Comparison of ENCODE assay signal across 21 cellular contexts in the genomic region with DNA sequence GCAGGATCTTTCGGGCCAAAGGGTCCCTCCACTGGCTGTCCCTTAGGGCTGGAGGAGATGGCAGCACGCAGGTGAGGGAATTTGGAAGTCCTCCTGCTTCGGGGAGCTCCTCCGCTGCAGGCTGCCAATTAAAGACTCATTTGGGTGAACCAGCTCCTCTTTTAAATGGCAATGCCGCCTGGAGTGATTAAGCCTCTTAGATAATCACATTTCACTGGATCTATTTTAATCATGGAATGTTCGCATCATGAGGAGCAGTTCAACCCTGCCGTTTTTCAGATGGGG.
DNase-seq lines count a peak whose midpoint lies in the region; ATAC-seq and TF ChIP-seq lines count a peak whose summit lies in the region.
"Had no signal": no experiment of that assay in that cellular context is flagged by ENCODE, and none has a peak within 500 bp of the region (broad histone marks: within the 10 kb centered on the region; RNA-seq: fewer than 3 reads in every experiment).

No MANE protein-coding gene starts in this region.

- peaks cover 0 to 45% (median 18%) of the 10 kb centered on the region in 12 donors for H3K4me1 ChIP-seq in heart left ventricle
- H3K4me1 ChIP-seq in trophoblast cell (ENCODE audit: control insufficient read depth in 1 of 2, insufficient read depth in 2 of 2, low read length in 2 of 2), result peaks cover 52 to 60% of the 10 kb centered on the region in 2 experiments
- H3K4me1 ChIP-seq in Caco-2, result peaks cover 23% of the 10 kb centered on the region

- peaks cover 14% of the 10 kb centered on the region for H3K79me2 ChIP-seq in trophoblast cell (ENCODE audit: control insufficient read depth, insufficient read depth, low read length, poor library complexity)

- peak overlapping the region; percentile 69 for H2BK120ac ChIP-seq in trophoblast cell (ENCODE audit: insufficient read depth, low read length, poor library complexity)

- no peaks in the 10 kb centered on the region for H3K27me3 Mint-ChIP-seq in Caco-2 (ENCODE audit: insufficient read depth, unreplicated experiment)

- H3K27ac ChIP-seq in heart left ventricle, result peak overlapping the region in 8 of 12 donors; percentile 1 to 92 (median 38)
- H3K27ac ChIP-seq in trophoblast cell (ENCODE audit: low read depth, low read length), result peak overlapping the region; percentile 91
- H3K27ac ChIP-seq: suprapubic skin had no signal

- H4K8ac ChIP-seq in trophoblast cell (ENCODE audit: low read depth, low read length), result peak overlapping the region; percentile 40

- H3K79me1 ChIP-seq in trophoblast cell (ENCODE audit: low read length), result peaks cover 64% of the 10 kb centered on the region

- peak overlapping the region; percentile 38 for H3K4ac ChIP-seq in trophoblast cell (ENCODE audit: low read depth, low read length)

- no peak for TF ChIP-seq CTCF in heart left ventricle (IDR thresholded peaks at IDR 0.05)
- TF ChIP-seq CTCF in Caco-2 (IDR thresholded peaks at IDR 0.05; ENCODE audit: insufficient read depth in 1 of 2, low read depth in 1 of 2, low read length in 1 of 2, severe bottlenecking in 1 of 2, unreplicated experiment in 1 of 2), result no peak

- no peaks in the 10 kb centered on the region for H3K9me3 ChIP-seq in heart left ventricle
- H3K9me3 ChIP-seq in trophoblast cell (ENCODE audit: insufficient read depth, low read depth, low read length), result no peaks in the 10 kb centered on the region
- H3K9me3 ChIP-seq in Caco-2, result no peaks in the 10 kb centered on the region
- H3K9me3 ChIP-seq: SK-N-SH, suprapubic skin had no signal

- H3K4me2 ChIP-seq in trophoblast cell (ENCODE audit: low read length), result no peak overlapping the region
- H3K4me2 ChIP-seq: SK-N-SH had no signal

- H3K4me1 Mint-ChIP-seq in Caco-2 (ENCODE audit: low read depth, unreplicated experiment), result peaks cover 37% of the 10 kb centered on the region

- H3K14ac ChIP-seq in trophoblast cell (ENCODE audit: low read length), result peak overlapping the region; percentile 54

- H3K36me3 ChIP-seq in heart left ventricle (no peaks in the 10 kb centered on the region), trophoblast cell (ENCODE audit: control insufficient read depth in 1 of 2, insufficient read depth in 2 of 2, low read length in 2 of 2) (no peaks in the 10 kb centered on the region), Caco-2 (ENCODE audit: control insufficient read depth, insufficient read depth, low read length) (no peaks in the 10 kb centered on the region; the same call in 1 of the 2 replicates)
- H3K36me3 ChIP-seq: suprapubic skin had no signal

- H4K91ac ChIP-seq in trophoblast cell (ENCODE audit: low read depth, low read length), result peak overlapping the region; percentile 89

- H3K9me3 Mint-ChIP-seq in Caco-2 (ENCODE audit: unreplicated experiment), result no peaks in the 10 kb centered on the region
- H3K9me3 Mint-ChIP-seq: activated T-cell treated with anti-CD3 and anti-CD28 coated beads, Interleukin-2, amount 50 U/mL, for 24 hours; CD8-positive, alpha-beta T cell had no signal

- H3K4me3 ChIP-seq in heart left ventricle (no peak overlapping the region), trophoblast cell (ENCODE audit: low read depth, low read length) (no peak overlapping the region), Caco-2 (ENCODE audit: low read depth, low read length) (no peak overlapping the region)
- H3K4me3 ChIP-seq: K562, suprapubic skin had no signal

- peak overlapping the region; percentile 83 for H2BK12ac ChIP-seq in trophoblast cell (ENCODE audit: low read length)

- no peak overlapping the region for H4K12ac ChIP-seq in trophoblast cell (ENCODE audit: low read depth, low read length)

- BruUV-seq in Caco-2 (replicated peaks; lab: Mats Ljungman, UMichigan), result no TSS peak

- POLR2A ChIA-PET in Caco-2 (lab: Charles Lee), result interaction anchor here (0.5 kb wide), 1 partner anchor 200 kb away, joined by 7 read pairs; no protein-coding TSS in a partner anchor

- H2AK5ac ChIP-seq in trophoblast cell (ENCODE audit: low read length), result peak overlapping the region; percentile 87

- CTCF ChIA-PET in Caco-2 (lab: Charles Lee), result interaction anchor here (1.2 kb wide), 1 partner anchor 221 kb away, joined by 3 read pairs; a partner anchor contains a TSS

- H3K4me3 Mint-ChIP-seq in Caco-2 (ENCODE audit: unreplicated experiment), result no peak overlapping the region
- H3K4me3 Mint-ChIP-seq: activated naive CD4-positive, alpha-beta T cell treated with anti-CD3 and anti-CD28 coated beads, Interleukin-2, amount 10 ng/mL, durations not matched to agents 7 days and 5 days; activated T-cell treated with anti-CD3 and anti-CD28 coated beads, Interleukin-2, amount 50 U/mL, for 24 hours; CD8-positive, alpha-beta T cell had no signal

- no peak overlapping the region for H3K23ac ChIP-seq in trophoblast cell (ENCODE audit: low read length)

- H3K18ac ChIP-seq in trophoblast cell (ENCODE audit: low read length), result peak overlapping the region; percentile 34

- no peaks in the 10 kb centered on the region for H3K36me3 Mint-ChIP-seq in Caco-2 (ENCODE audit: insufficient read depth, unreplicated experiment)
- H3K36me3 Mint-ChIP-seq: CD8-positive, alpha-beta T cell had no signal

- H2BK5ac ChIP-seq in trophoblast cell (ENCODE audit: low read depth, low read length, poor library complexity), result peak overlapping the region; percentile 19

- TF ChIP-seq POLR2A in heart left ventricle (IDR thresholded peaks at IDR 0.05), result peak in 1 of 2 donors; percentile 1

- H3K9ac ChIP-seq in trophoblast cell (ENCODE audit: low read length), result no peak overlapping the region
- H3K9ac ChIP-seq: SK-N-SH had no signal

- H2AFZ ChIP-seq in trophoblast cell (ENCODE audit: insufficient read depth, low read length, poor library complexity), result no peak overlapping the region

- intact Hi-C loops in heart left ventricle (cut with DNase I), result no loop called here
- intact Hi-C loops in Caco-2 (cut with micrococcal nuclease; ENCODE audit: unreplicated experiment), result no loop called here

- 51 to 70% (median 58%) methylated on average over 6 to 7 of the region's 7 CpGs for WGBS in heart left ventricle, 4 donors
- no CpG with 5 or more reads among the region's 7 CpGs for WGBS in trophoblast cell (ENCODE audit: extremely low coverage, insufficient coverage, insufficient read length)

- ATAC-seq in heart left ventricle, result no peak
- ATAC-seq: CD8-positive, alpha-beta T cell; K562 had no signal

- H3K27me3 ChIP-seq in heart left ventricle, result no peaks in the 10 kb centered on the region
- no peaks in the 10 kb centered on the region for H3K27me3 ChIP-seq in trophoblast cell (ENCODE audit: insufficient read depth, low read length)
- H3K27me3 ChIP-seq in Caco-2 (replicated peaks; ENCODE audit: control insufficient read depth, insufficient read depth, low read length), result no peaks in the 10 kb centered on the region
- H3K27me3 ChIP-seq: suprapubic skin had no signal

- H3K27ac Mint-ChIP-seq in Caco-2 (ENCODE audit: unreplicated experiment), result no peak overlapping the region
- H3K27ac Mint-ChIP-seq: activated T-cell treated with anti-CD3 and anti-CD28 coated beads, Interleukin-2, amount 50 U/mL, for 24 hours; CD8-positive, alpha-beta T cell had no signal

- DNase-seq in Ammon's horn (ENCODE audit: low spot score) (peak; percentile 35), NCI-H82 (lab: John Stamatoyannopoulos, UW) (peak; percentile 90), heart left ventricle (no peak), trophoblast cell (no peak), DMS 273 (lab: John Stamatoyannopoulos, UW; ENCODE audit: unreplicated experiment) (no peak), COR-L47 (lab: John Stamatoyannopoulos, UW) (no peak), Caco-2 (no peak)
- DNase-seq in NK-92 treated with Interleukin-12 subunit alpha and Interleukin-12 subunit beta, amount 100 ng/mL, for 24 hours (lab: John Stamatoyannopoulos, UW), result no peak
- DNase-seq: activated CD4-positive, CD25-positive, alpha-beta regulatory T cell; activated naive CD4-positive, alpha-beta T cell treated with anti-CD3 and anti-CD28 coated beads, Interleukin-2, amount 10 ng/mL, durations not matched to agents 7 days and 5 days; activated T-cell treated with anti-CD3 and anti-CD28 coated beads, Interleukin-2, amount 50 U/mL, for 24 hours; CD8-positive, alpha-beta T cell; DMS79; effector memory CD4-positive, alpha-beta T cell; NCI-H187; NCI-H226; occipital lobe; T1000 had no signal

Comparison
In these comparisons a context has a peak if more than half of its experiments do, and no peak if none do; other contexts are left out.
1. DNase-seq: peak in Ammon's horn (single experiment) and NCI-H82 (single experiment); none in heart left ventricle (0 of 5), trophoblast cell (0 of 2), DMS 273 (single experiment), NK-92 treated with Interleukin-12 subunit alpha and Interleukin-12 subunit beta, amount 100 ng/mL, for 24 hours (single experiment), COR-L47 (single experiment) and Caco-2 (0 of 2).